In genomic region chr10:43287056-43288007, GRCh38 we compare ENCODE assay signal across 8 cellular contexts. TPM values are rescaled to one million over a fixed set of nuclear protein-coding genes. Genes with fewer than 3 reads are reported as not detected.
A peak's percentile ranks its signal among the peaks of the same experiment; 100 is the strongest.
DNase-seq lines count a peak whose midpoint lies in the region; ATAC-seq and TF ChIP-seq lines count a peak whose summit lies in the region.

No MANE protein-coding gene starts in this region.

- peak; percentile 90 for ATAC-seq in GM18907 (IDR thresholded peaks at IDR 0.05; ENCODE audit: unreplicated experiment)
- peak; percentile 65 for ATAC-seq in HG02981 (IDR thresholded peaks at IDR 0.05; ENCODE audit: unreplicated experiment)

- peaks cover 34% of the 10 kb centered on the region for H3K27me3 Mint-ChIP-seq in type B pancreatic cell

- no peak overlapping the region for H3K4me3 ChIP-seq in skin epidermis

- H3K4me3 Mint-ChIP-seq in type B pancreatic cell: no peak overlapping the region

- no peaks in the 10 kb centered on the region for H3K9me3 Mint-ChIP-seq in type B pancreatic cell

- H3K27ac ChIP-seq in skin epidermis: peak overlapping the region in 12 of 21 experiments; percentile 7 to 83 (median 28)

- no peaks in the 10 kb centered on the region for H3K36me3 Mint-ChIP-seq in type B pancreatic cell

- H3K27ac Mint-ChIP-seq in type B pancreatic cell: no peak overlapping the region

- DNase-seq in RKO (ENCODE audit: low spot score) (peak; percentile 32), amniotic epithelial cell (ENCODE audit: low read depth) (peak; percentile 30), type B pancreatic cell (ENCODE audit: extremely low spot score, unreplicated experiment) (no peak), DMS79 treated with DMSO at 0.1 percent for 48 hours (lab: John Stamatoyannopoulos, UW) (no peak), cortex of kidney (lab: John Stamatoyannopoulos, UW) (no peak)

- no peaks in the 10 kb centered on the region for H3K4me1 Mint-ChIP-seq in type B pancreatic cell (ENCODE audit: unreplicated experiment)

- no peak for TF ChIP-seq CTCF in type B pancreatic cell (conservative IDR thresholded peaks at IDR 0.05)

RNA-seq across cellular contexts. Expression of gene RASGEF1A, which starts 20.5 kb away (rescaled TPM):
- total RNA-seq in type B pancreatic cell (ENCODE audit: low replicate concordance): 0.90 and 1.3 TPM in 2 replicates

Comparison
In these comparisons a context has a peak if more than half of its experiments do, and no peak if none do; other contexts are left out.
1. DNase-seq: peak in RKO (single experiment) and amniotic epithelial cell (single experiment); none in type B pancreatic cell (single experiment), DMS79 treated with DMSO at 0.1 percent for 48 hours (single experiment) and cortex of kidney (single experiment).